Comparison of ENCODE assay signal across 12 cellular contexts in the genomic region with DNA sequence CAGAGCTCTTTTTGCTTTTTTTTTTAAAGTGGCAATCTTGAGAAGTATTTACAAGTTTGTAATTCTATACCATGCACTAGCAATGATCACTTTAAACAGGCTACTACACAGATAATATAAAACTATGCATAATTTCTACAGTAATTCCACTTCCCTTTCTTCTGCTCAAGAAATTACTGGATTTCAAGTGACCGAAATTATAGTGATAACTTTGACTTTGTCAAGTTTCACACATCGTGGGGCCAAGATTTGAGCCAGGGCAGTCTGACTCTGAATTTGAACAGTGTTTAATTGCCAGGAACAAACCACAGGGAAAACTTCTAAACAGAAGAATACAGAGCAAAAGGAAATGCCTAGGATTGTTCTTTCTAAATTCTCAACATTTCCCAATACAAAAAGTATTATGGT.
DNase-seq lines count a peak whose midpoint lies in the region; ATAC-seq, FAIRE-seq and TF ChIP-seq lines count a peak whose summit lies in the region.
"Had no signal": no experiment of that assay in that cellular context is flagged by ENCODE, and none has a peak within 500 bp of the region (broad histone marks: within the 10 kb centered on the region; RNA-seq: fewer than 3 reads in every experiment).

No MANE protein-coding gene starts in this region.

- H3K27ac Mint-ChIP-seq in stimulated activated naive CD8-positive, alpha-beta T cell treated with anti-CD3 and anti-CD28 coated beads, Interleukin-15, Interleukin-2, amounts not matched to agents 100 ng/mL and 50 ng/mL, for 24 hours = peak overlapping the region; percentile 81
- no peak overlapping the region for H3K27ac Mint-ChIP-seq in stimulated activated naive CD8-positive, alpha-beta T cell treated with anti-CD3 and anti-CD28 coated beads, Interleukin-15, amount 100 ng/mL, for 72 hours
- H3K27ac Mint-ChIP-seq in memory B cell = peak overlapping the region; percentile 56
- H3K27ac Mint-ChIP-seq: endodermal cell, GM23338 had no signal

- peaks cover 14% of the 10 kb centered on the region for H3K36me3 Mint-ChIP-seq in stimulated activated naive CD8-positive, alpha-beta T cell treated with anti-CD3 and anti-CD28 coated beads, Interleukin-15, Interleukin-2, amounts not matched to agents 100 ng/mL and 50 ng/mL, for 24 hours (ENCODE audit: low read depth)
- peaks cover 14% of the 10 kb centered on the region for H3K36me3 Mint-ChIP-seq in memory B cell

- H3K9me3 Mint-ChIP-seq in stimulated activated naive CD8-positive, alpha-beta T cell treated with anti-CD3 and anti-CD28 coated beads, Interleukin-15, Interleukin-2, amounts not matched to agents 100 ng/mL and 50 ng/mL, for 24 hours = no peaks in the 10 kb centered on the region
- H3K9me3 Mint-ChIP-seq in stimulated activated naive CD8-positive, alpha-beta T cell treated with anti-CD3 and anti-CD28 coated beads, Interleukin-15, amount 100 ng/mL, for 72 hours = no peaks in the 10 kb centered on the region
- H3K9me3 Mint-ChIP-seq in memory B cell = no peaks in the 10 kb centered on the region
- H3K9me3 Mint-ChIP-seq: endodermal cell, GM23338 had no signal

- H3K4me1 ChIP-seq in breast epithelium (peaks cover 5 to 13% of the 10 kb centered on the region in 2 donors), vagina (peaks cover 64% of the 10 kb centered on the region)

- intact Hi-C loops in breast epithelium (cut with DNase I; ENCODE audit: low total_unique reads) (no loop called here), vagina (cut with DNase I) (loop anchor here (10.0 kb wide), 1 partner anchor 145 kb away; no protein-coding TSS in a partner anchor)

- no peak overlapping the region for H3K4me3 Mint-ChIP-seq in stimulated activated naive CD8-positive, alpha-beta T cell treated with anti-CD3 and anti-CD28 coated beads, Interleukin-15, Interleukin-2, amounts not matched to agents 100 ng/mL and 50 ng/mL, for 24 hours
- peak overlapping the region in 1 of 2 donors; percentile 34 for H3K4me3 Mint-ChIP-seq in stimulated activated naive CD8-positive, alpha-beta T cell treated with anti-CD3 and anti-CD28 coated beads, Interleukin-15, amount 100 ng/mL, for 72 hours
- no peak overlapping the region for H3K4me3 Mint-ChIP-seq in memory B cell
- H3K4me3 Mint-ChIP-seq: endodermal cell, GM23338 had no signal

- H3K4me3 ChIP-seq in breast epithelium (no peak overlapping the region), vagina (no peak overlapping the region)
- H3K4me3 ChIP-seq: GM23338 had no signal

- peaks cover 75% of the 10 kb centered on the region for H3K4me1 Mint-ChIP-seq in stimulated activated naive CD8-positive, alpha-beta T cell treated with anti-CD3 and anti-CD28 coated beads, Interleukin-15, Interleukin-2, amounts not matched to agents 100 ng/mL and 50 ng/mL, for 24 hours (ENCODE audit: low read depth)
- H3K4me1 Mint-ChIP-seq in stimulated activated naive CD8-positive, alpha-beta T cell treated with anti-CD3 and anti-CD28 coated beads, Interleukin-15, amount 100 ng/mL, for 72 hours = peaks cover 79% of the 10 kb centered on the region
- H3K4me1 Mint-ChIP-seq in memory B cell = peaks cover 31% of the 10 kb centered on the region

- ATAC-seq in stimulated activated naive CD8-positive, alpha-beta T cell treated with anti-CD3 and anti-CD28 coated beads, Interleukin-15, amount 100 ng/mL, for 72 hours = no peak
- ATAC-seq in memory B cell (ENCODE audit: low read depth) = no peak
- ATAC-seq in HG02642 (IDR thresholded peaks at IDR 0.05; ENCODE audit: poor library complexity, unreplicated experiment) = no peak
- ATAC-seq: GM23338 had no signal

- H3K36me3 ChIP-seq in breast epithelium (no peaks in the 10 kb centered on the region), vagina (no peaks in the 10 kb centered on the region)

- H3K9me3 ChIP-seq in breast epithelium (no peaks in the 10 kb centered on the region), vagina (no peaks in the 10 kb centered on the region)

- no peak for DNase-seq in stimulated activated naive CD8-positive, alpha-beta T cell treated with anti-CD3 and anti-CD28 coated beads, Interleukin-15, amount 100 ng/mL, for 72 hours
- DNase-seq in breast epithelium (ENCODE audit: low spot score in 2 of 2) = no peak
- no peak for DNase-seq in memory B cell (ENCODE audit: low spot score in 2 of 2)
- DNase-seq in vagina (ENCODE audit: extremely low spot score in 2 of 2) = no peak
- no peak for DNase-seq in MV-4-11 (lab: John Stamatoyannopoulos, UW)
- DNase-seq in GM19239 (ENCODE audit: insufficient read length, low spot score) = no peak
- DNase-seq: activated effector memory CD4-positive, alpha-beta T cell treated with anti-CD3 and anti-CD28 coated beads, Interleukin-2, amount 50 U/mL, for 16 hours; GF-D8 had no signal

- H3K27me3 Mint-ChIP-seq in stimulated activated naive CD8-positive, alpha-beta T cell treated with anti-CD3 and anti-CD28 coated beads, Interleukin-15, Interleukin-2, amounts not matched to agents 100 ng/mL and 50 ng/mL, for 24 hours = no peaks in the 10 kb centered on the region
- H3K27me3 Mint-ChIP-seq in stimulated activated naive CD8-positive, alpha-beta T cell treated with anti-CD3 and anti-CD28 coated beads, Interleukin-15, amount 100 ng/mL, for 72 hours = no peaks in the 10 kb centered on the region
- no peaks in the 10 kb centered on the region for H3K27me3 Mint-ChIP-seq in memory B cell

- no peak for TF ChIP-seq CTCF in breast epithelium (IDR thresholded peaks at IDR 0.05)
- no peak for TF ChIP-seq CTCF in vagina (IDR thresholded peaks at IDR 0.05)

- no peak for FAIRE-seq in GM19239 (lab: Jason Lieb, UNC)

- H3K27ac ChIP-seq in breast epithelium (peak overlapping the region; percentile 37 to 59), vagina (peak overlapping the region; percentile 68)

- H3K27me3 ChIP-seq in breast epithelium (no peaks in the 10 kb centered on the region), vagina (no peaks in the 10 kb centered on the region)

- TF ChIP-seq POLR2A in breast epithelium (IDR thresholded peaks at IDR 0.05) (no peak), vagina (IDR thresholded peaks at IDR 0.05) (no peak)

Comparison
In these comparisons a context has a peak if more than half of its experiments do, and no peak if none do; other contexts are left out.
1. H3K27ac Mint-ChIP-seq: peak in stimulated activated naive CD8-positive, alpha-beta T cell treated with anti-CD3 and anti-CD28 coated beads, Interleukin-15, Interleukin-2, amounts not matched to agents 100 ng/mL and 50 ng/mL, for 24 hours (single experiment) and memory B cell (single experiment); none in stimulated activated naive CD8-positive, alpha-beta T cell treated with anti-CD3 and anti-CD28 coated beads, Interleukin-15, amount 100 ng/mL, for 72 hours (0 of 2).